8 cellular contexts compared by ENCODE assay signal in genomic region chr7:117993377-117994003, GRCh38.
DNase-seq lines count a peak whose midpoint lies in the region; ATAC-seq and TF ChIP-seq lines count a peak whose summit lies in the region.

No MANE protein-coding gene starts in this region.

- H3K4me1 Mint-ChIP-seq in stimulated activated naive B cell treated with anti-CD40 and anti-IgM and Interleukin-4, amounts not matched to agents 10 μg/mL and 1 μg/mL and 100 μg/mL, for 72 hours, result no peaks in the 10 kb centered on the region

- H3K27me3 Mint-ChIP-seq in stimulated activated naive B cell treated with anti-CD40 and anti-IgM and Interleukin-4, amounts not matched to agents 10 μg/mL and 1 μg/mL and 100 μg/mL, for 72 hours, result peaks cover 0 to 6% of the 10 kb centered on the region in 2 donors

- H3K4me3 Mint-ChIP-seq in stimulated activated naive B cell treated with anti-CD40 and anti-IgM and Interleukin-4, amounts not matched to agents 10 μg/mL and 1 μg/mL and 100 μg/mL, for 72 hours, result no peak overlapping the region

- no peak overlapping the region for H3K4me3 ChIP-seq in fibroblast of villous mesenchyme (ENCODE audit: low read depth, low read length)

- H3K9me3 Mint-ChIP-seq in stimulated activated naive B cell treated with anti-CD40 and anti-IgM and Interleukin-4, amounts not matched to agents 10 μg/mL and 1 μg/mL and 100 μg/mL, for 72 hours, result peaks cover 3 to 4% of the 10 kb centered on the region in 2 donors

- no peaks in the 10 kb centered on the region for H3K36me3 Mint-ChIP-seq in stimulated activated naive B cell treated with anti-CD40 and anti-IgM and Interleukin-4, amounts not matched to agents 10 μg/mL and 1 μg/mL and 100 μg/mL, for 72 hours

- ATAC-seq in GM21526 (IDR thresholded peaks at IDR 0.05; ENCODE audit: low FRiP score, unreplicated experiment), result peak; percentile 99
- ATAC-seq in stimulated activated naive B cell treated with anti-CD40 and anti-IgM and Interleukin-4, amounts not matched to agents 10 μg/mL and 1 μg/mL and 100 μg/mL, for 72 hours (replicated peaks), result peak; percentile 69 to 71

- peak; percentile 19 for DNase-seq in activated CD4-positive, alpha-beta T cell treated with anti-CD3 and anti-CD28 coated beads for 48 hours
- DNase-seq in activated CD4-positive, alpha-beta T cell treated with anti-CD3 and anti-CD28 coated beads, Interleukin-2, amount 50 U/mL, for 4 hours, result no peak
- DNase-seq in HK-2 (ENCODE audit: unreplicated experiment) (peak; percentile 35), SK-N-DZ (ENCODE audit: low spot score) (peak; percentile 43), fibroblast of villous mesenchyme (ENCODE audit: low read depth) (peak; percentile 28), NCI-H1436 treated with DMSO at 0.1 percent for 48 hours (lab: John Stamatoyannopoulos, UW) (no peak)
- DNase-seq in stimulated activated naive B cell treated with anti-CD40 and anti-IgM and Interleukin-4, amounts not matched to agents 10 μg/mL and 1 μg/mL and 100 μg/mL, for 72 hours, result peak; percentile 8

- TF ChIP-seq CTCF in fibroblast of villous mesenchyme (IDR thresholded peaks at IDR 0.05; ENCODE audit: insufficient read depth, low read depth, low read length), result peak; percentile 63

- H3K27ac Mint-ChIP-seq in stimulated activated naive B cell treated with anti-CD40 and anti-IgM and Interleukin-4, amounts not matched to agents 10 μg/mL and 1 μg/mL and 100 μg/mL, for 72 hours, result no peak overlapping the region

Comparison
In these comparisons a context has a peak if more than half of its experiments do, and no peak if none do; other contexts are left out.
1. DNase-seq: peak in activated CD4-positive, alpha-beta T cell treated with anti-CD3 and anti-CD28 coated beads for 48 hours (single experiment), HK-2 (single experiment), SK-N-DZ (single experiment), fibroblast of villous mesenchyme (single experiment) and stimulated activated naive B cell treated with anti-CD40 and anti-IgM and Interleukin-4, amounts not matched to agents 10 μg/mL and 1 μg/mL and 100 μg/mL, for 72 hours (single experiment); none in activated CD4-positive, alpha-beta T cell treated with anti-CD3 and anti-CD28 coated beads, Interleukin-2, amount 50 U/mL, for 4 hours (0 of 2) and NCI-H1436 treated with DMSO at 0.1 percent for 48 hours (single experiment).